1 cellular context compared by ENCODE assay signal in the genomic region with DNA sequence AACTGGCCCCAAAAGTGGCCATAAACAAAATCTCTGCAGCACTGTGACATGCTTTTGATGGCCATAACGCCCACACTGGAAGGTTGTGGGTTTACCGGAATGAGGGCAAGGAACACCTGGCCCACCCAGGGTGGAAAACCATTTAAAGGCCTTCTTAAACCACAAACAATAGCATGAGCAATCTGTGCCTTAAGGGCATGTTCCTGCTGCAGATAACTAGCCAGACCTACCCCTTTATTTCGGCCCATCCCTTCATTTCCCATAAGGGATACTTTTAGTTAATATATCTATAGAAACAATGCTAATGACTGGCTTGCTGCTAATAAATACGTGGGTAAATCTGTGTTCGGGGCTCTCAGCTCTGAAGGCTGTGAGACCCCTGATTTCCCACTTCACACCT. TPM values are rescaled to one million over a fixed set of nuclear protein-coding genes. Genes with fewer than 3 reads are reported as not detected.
DNase-seq lines count a peak whose midpoint lies in the region; ATAC-seq, FAIRE-seq and TF ChIP-seq lines count a peak whose summit lies in the region.
"Not testable (repeated sequence)": the region's sequence is repeated elsewhere in the genome, so short reads cannot be mapped to it uniquely, and the experiment has no call there.

No MANE protein-coding gene starts in this region.

- intact Hi-C loops in HepG2 (cut with micrococcal nuclease; ENCODE audit: unreplicated experiment): not testable (repeated sequence)

- not testable (repeated sequence) for H3K4me2 ChIP-seq in HepG2 (ENCODE audit: low read depth, low read length)

- not testable (repeated sequence) for FAIRE-seq in HepG2 (lab: Jason Lieb, UNC)

- TF ChIP-seq POLR2A in HepG2 (IDR thresholded peaks at IDR 0.05; ENCODE audit: insufficient read depth in 1 of 2, low read depth in 2 of 2, low read length in 2 of 2): not testable (repeated sequence)

- ATAC-seq in HepG2: not testable (repeated sequence)

- TF ChIP-seq CTCF in HepG2 (CRISPR knock-in tag; IDR thresholded peaks at IDR 0.05): not testable (repeated sequence)

- not testable (repeated sequence) for BruUV-seq in HepG2 (replicated peaks; lab: Mats Ljungman, UMichigan)

- not testable (repeated sequence) for TF ChIP-seq EP300 in HepG2 (IDR thresholded peaks at IDR 0.05; ENCODE audit: low read depth in 2 of 2, low read length in 2 of 2); HepG2 (CRISPR knock-in tag; IDR thresholded peaks at IDR 0.05; ENCODE audit: borderline replicate concordance)

- in situ Hi-C loops in HepG2 (cut with HindIII; ENCODE audit: extremely low pct_ligation_motif_present, low pct_unique_long_range_greater_than_20kb): not testable (repeated sequence)

- 26% methylated on average over 3 of the region's 5 CpGs for WGBS in HepG2 (ENCODE audit: low lambda C conversion rate)

- CTCF ChIA-PET in HepG2 (lab: Yijun Ruan, JAX; ENCODE audit: low intra/inter-chr PET ratio, low total read pairs): not testable (repeated sequence)

- H2AFZ ChIP-seq in HepG2 (ENCODE audit: low read length): not testable (repeated sequence)

- H3K4me1 ChIP-seq in HepG2 (ENCODE audit: insufficient read depth, low read length): not testable (repeated sequence)

- H3K9me3 ChIP-seq in HepG2 (ENCODE audit: low read length): peaks cover 35% of the 10 kb centered on the region

- not testable (repeated sequence) for TF ChIP-seq RAD21 in HepG2 (CRISPR knock-in tag; IDR thresholded peaks at IDR 0.05)

- POLR2A ChIA-PET in HepG2 (lab: Yijun Ruan, JAX): not testable (repeated sequence)

- not testable (repeated sequence) for H3K79me2 ChIP-seq in HepG2 (ENCODE audit: insufficient read depth, low read length)

- not testable (repeated sequence) for DNase-seq in HepG2 (ENCODE audit: low spot score)

- not testable (repeated sequence) for H3K27ac ChIP-seq in HepG2 (ENCODE audit: extremely low read length, insufficient read depth, low read length)

- not testable (repeated sequence) for H3K27me3 ChIP-seq in HepG2 (ENCODE audit: control insufficient read depth in 1 of 2, insufficient read depth in 2 of 2, low read length in 2 of 2)

- H3K4me3 ChIP-seq in HepG2 (replicated peaks in 1 of 3; ENCODE audit: insufficient read depth in 1 of 3, low read depth in 2 of 3, low read length in 3 of 3): not testable (repeated sequence)

- not testable (repeated sequence) for H3K9ac ChIP-seq in HepG2 (ENCODE audit: insufficient read depth, low read depth, low read length)

- not testable (repeated sequence) for H4K20me1 ChIP-seq in HepG2 (ENCODE audit: insufficient read depth, low read length)

- not testable (repeated sequence) for H3K36me3 ChIP-seq in HepG2 (replicated peaks in 1 of 2; ENCODE audit: control insufficient read depth in 1 of 2, insufficient read depth in 2 of 2, low read length in 2 of 2)

TF ChIP-seq in HepG2, 621 proteins besides CTCF, POLR2A, EP300 and RAD21:
- peak; percentile 99 for TF ChIP-seq ZNF761 (CRISPR knock-in tag; conservative IDR thresholded peaks at IDR 0.05)

RNA-seq across cellular contexts. Expression of a gene that starts 8.2 kb away (rescaled TPM):
- 16.2 and 26.0 TPM in 2 replicates for total RNA-seq in HepG2 (2016; rRNA removed; fragmentation: Illumina TruSeq; extraction: Trizol)
- 13.0 and 13.9 TPM in 2 replicates for total RNA-seq in HepG2 (2016; cell fraction: cytosol; rRNA removed; fragmentation: Illumina TruSeq; extraction: Trizol; ENCODE audit: low read depth)
- total RNA-seq in HepG2 (2016; cell fraction: insoluble cytoplasmic fraction; rRNA removed; fragmentation: Illumina TruSeq; extraction: Trizol): 14.4 and 25.9 TPM in 2 replicates
- total RNA-seq in HepG2 (2016; cell fraction: membrane; rRNA removed; fragmentation: Illumina TruSeq; extraction: Trizol): 26.7 and 29.5 TPM in 2 replicates
- total RNA-seq in HepG2 (2016; cell fraction: nucleus; rRNA removed; fragmentation: Illumina TruSeq; extraction: Trizol): 29.5 and 32.0 TPM in 2 replicates
- 71.1 and 86.1 TPM in 2 replicates for polyA plus RNA-seq in HepG2 (2011; rRNA removed)
- polyA plus RNA-seq in HepG2 (2011; cell fraction: cytosol; rRNA removed): 96.6 and 106 TPM in 2 replicates
- 91.3 and 94.1 TPM in 2 replicates for polyA plus RNA-seq in HepG2 (2011; cell fraction: nucleus; rRNA removed)
- 29.5 and 44.0 TPM in 2 replicates for polyA plus RNA-seq in HepG2 (2012)
- polyA plus RNA-seq in HepG2 (2016; cell fraction: cytosol; fragmentation: Illumina TruSeq; extraction: Trizol; ENCODE audit: low read depth): 14.8 and 14.9 TPM in 2 replicates
- 15.7 and 17.4 TPM in 2 replicates for polyA plus RNA-seq in HepG2 (2016; cell fraction: insoluble cytoplasmic fraction; fragmentation: Illumina TruSeq; extraction: Trizol; ENCODE audit: low read depth)
- 21.4 and 26.3 TPM in 2 replicates for polyA plus RNA-seq in HepG2 (2016; cell fraction: membrane; fragmentation: Illumina TruSeq; extraction: Trizol; ENCODE audit: low read depth)
- 46.8 and 48.2 TPM in 2 replicates for polyA plus RNA-seq in HepG2 (2016; cell fraction: nucleus; fragmentation: Illumina TruSeq; extraction: Trizol; ENCODE audit: insufficient read depth, low read depth)
- polyA minus RNA-seq in HepG2 (2011; rRNA and poly(A)+ RNA removed; ENCODE audit: low replicate concordance): 115 and 139 TPM in 2 replicates
- polyA minus RNA-seq in HepG2 (2011; cell fraction: cytosol; rRNA and poly(A)+ RNA removed): 31.0 and 41.7 TPM in 2 replicates
- 32.1 and 40.2 TPM in 2 replicates for polyA minus RNA-seq in HepG2 (2011; cell fraction: nucleus; rRNA and poly(A)+ RNA removed)
